Comparison of ENCODE assay signal across 20 cellular contexts in genomic region chr3:67082533-67083024, GRCh38.
DNase-seq lines count a peak whose midpoint lies in the region; ATAC-seq and TF ChIP-seq lines count a peak whose summit lies in the region.
"Had no signal": no experiment of that assay in that cellular context is flagged by ENCODE, and none has a peak within 500 bp of the region (broad histone marks: within the 10 kb centered on the region; RNA-seq: fewer than 3 reads in every experiment).

No MANE protein-coding gene starts in this region.

- peak overlapping the region; percentile 63 for H3K4me3 ChIP-seq in CD4-positive, CD25-positive, alpha-beta regulatory T cell (ENCODE audit: low read depth, low read length)
- H3K4me3 ChIP-seq in DND-41 (ENCODE audit: low read depth in 1 of 2, low read length in 2 of 2): peak overlapping the region in 1 of 2 experiments; percentile 19; a peak in 2 of 4 replicates
- H3K4me3 ChIP-seq: breast epithelium, gastroesophageal sphincter, upper lobe of right lung had no signal

- H3K27ac ChIP-seq in CD4-positive, CD25-positive, alpha-beta regulatory T cell (ENCODE audit: insufficient read depth, low read length, poor library complexity, severe bottlenecking): peak overlapping the region; percentile 69
- peak overlapping the region; percentile 68 for H3K27ac ChIP-seq in DND-41 (ENCODE audit: low read length)
- H3K27ac ChIP-seq: breast epithelium, gastroesophageal sphincter, HL-60, parathyroid adenoma, upper lobe of right lung had no signal

- peaks cover 15% of the 10 kb centered on the region for H3K4me1 ChIP-seq in CD4-positive, CD25-positive, alpha-beta regulatory T cell (ENCODE audit: control insufficient read depth, insufficient read depth, low read length, poor library complexity, severe bottlenecking)
- peaks cover 17% of the 10 kb centered on the region for H3K4me1 ChIP-seq in DND-41 (ENCODE audit: insufficient read depth, low read length)
- H3K4me1 ChIP-seq: BE2C, breast epithelium, gastroesophageal sphincter, parathyroid adenoma, upper lobe of right lung had no signal

- H4K20me1 ChIP-seq in DND-41 (ENCODE audit: insufficient read depth, low read length): no peaks in the 10 kb centered on the region

- H3K4me2 ChIP-seq in DND-41 (ENCODE audit: insufficient read depth, low read length): no peak overlapping the region

- peak overlapping the region in 3 of 4 donors; percentile 30 to 87 (median 81) for H3K4me3 Mint-ChIP-seq in CD4-positive, CD25-positive, alpha-beta regulatory T cell
- no peak overlapping the region for H3K4me3 Mint-ChIP-seq in T-helper 2 cell treated with Interferon-gamma antibody and Interleukin-4, amounts not matched to agents 5 μg/mL and 100 μg/mL, for 36 hours
- H3K4me3 Mint-ChIP-seq in immature natural killer cell: peak overlapping the region; percentile 49 to 76 (median 70)

- H3K27me3 ChIP-seq in CD4-positive, CD25-positive, alpha-beta regulatory T cell (ENCODE audit: control insufficient read depth, insufficient read depth, low read length): no peaks in the 10 kb centered on the region
- H3K27me3 ChIP-seq in DND-41 (ENCODE audit: insufficient read depth, low read length, poor library complexity): no peaks in the 10 kb centered on the region
- H3K27me3 ChIP-seq: breast epithelium, gastroesophageal sphincter, upper lobe of right lung had no signal

- H3K36me3 ChIP-seq in CD4-positive, CD25-positive, alpha-beta regulatory T cell (ENCODE audit: control insufficient read depth, insufficient read depth, low read length): no peaks in the 10 kb centered on the region
- H3K36me3 ChIP-seq in DND-41 (ENCODE audit: insufficient read depth, low read length): no peaks in the 10 kb centered on the region
- H3K36me3 ChIP-seq: BE2C, breast epithelium, gastroesophageal sphincter, upper lobe of right lung had no signal

- H3K9ac ChIP-seq in DND-41 (ENCODE audit: low read depth, low read length): no peak overlapping the region
- H3K9ac ChIP-seq: parathyroid adenoma had no signal

- TF ChIP-seq CTCF in DND-41 (IDR thresholded peaks at IDR 0.05; ENCODE audit: borderline replicate concordance, extremely low read depth, low read length, poor library complexity, severe bottlenecking): no peak

- peaks cover 14% of the 10 kb centered on the region for H3K36me3 Mint-ChIP-seq in CD4-positive, CD25-positive, alpha-beta regulatory T cell
- peaks cover 20% of the 10 kb centered on the region for H3K36me3 Mint-ChIP-seq in T-helper 2 cell treated with Interferon-gamma antibody and Interleukin-4, amounts not matched to agents 5 μg/mL and 100 μg/mL, for 36 hours (ENCODE audit: low read depth)
- peaks cover 28 to 32% (median 31%) of the 10 kb centered on the region in 3 donors for H3K36me3 Mint-ChIP-seq in immature natural killer cell

- H3K9me3 Mint-ChIP-seq in CD4-positive, CD25-positive, alpha-beta regulatory T cell: peaks cover 1 to 42% (median 11%) of the 10 kb centered on the region in 7 donors
- peaks cover 51% of the 10 kb centered on the region for H3K9me3 Mint-ChIP-seq in T-helper 2 cell treated with Interferon-gamma antibody and Interleukin-4, amounts not matched to agents 5 μg/mL and 100 μg/mL, for 36 hours
- peaks cover 27 to 64% (median 46%) of the 10 kb centered on the region in 6 donors for H3K9me3 Mint-ChIP-seq in immature natural killer cell

- H3K9me3 ChIP-seq in CD4-positive, CD25-positive, alpha-beta regulatory T cell (ENCODE audit: control insufficient read depth in 2 of 2, low read length in 2 of 2): peaks cover 14 to 24% of the 10 kb centered on the region in 2 experiments
- H3K9me3 ChIP-seq in DND-41 (ENCODE audit: insufficient read depth, low read length, severe bottlenecking): peaks cover 26% of the 10 kb centered on the region
- H3K9me3 ChIP-seq: BE2C, breast epithelium, upper lobe of right lung had no signal

- H3K79me2 ChIP-seq in DND-41 (ENCODE audit: insufficient read depth, low read length): no peaks in the 10 kb centered on the region
- H3K79me2 ChIP-seq: parathyroid adenoma had no signal

- no peak for DNase-seq in CD4-positive, CD25-positive, alpha-beta regulatory T cell
- DNase-seq in DND-41 (peak; percentile 9), immature natural killer cell (no peak), amniotic stem cell (lab: John Stamatoyannopoulos, UW) (no peak)
- DNase-seq in T-helper 2 cell treated with Interferon-gamma antibody and Interleukin-4, amounts not matched to agents 5 μg/mL and 100 μg/mL, for 36 hours (ENCODE audit: low spot score): no peak
- DNase-seq: activated CD8-positive, alpha-beta memory T cell treated with anti-CD3 and anti-CD28 coated beads, Interleukin-2, amount 50 U/mL, for 48 hours; BE2C; DMS153; NCI-H2029; NCI-H345; upper lobe of right lung had no signal

- H3K27me3 Mint-ChIP-seq in CD4-positive, CD25-positive, alpha-beta regulatory T cell: no peaks in the 10 kb centered on the region
- peaks cover 2% of the 10 kb centered on the region for H3K27me3 Mint-ChIP-seq in T-helper 2 cell treated with Interferon-gamma antibody and Interleukin-4, amounts not matched to agents 5 μg/mL and 100 μg/mL, for 36 hours (ENCODE audit: low read depth)
- peaks cover 3 to 13% (median 4%) of the 10 kb centered on the region in 3 donors for H3K27me3 Mint-ChIP-seq in immature natural killer cell (ENCODE audit: low read depth in 3 of 3)
- H3K27me3 Mint-ChIP-seq: IgD-negative memory B cell, memory B cell had no signal

- peak overlapping the region; percentile 60 for H2AFZ ChIP-seq in DND-41 (ENCODE audit: low read depth, low read length)
- H2AFZ ChIP-seq: parathyroid adenoma had no signal

- peaks cover 12 to 37% (median 15%) of the 10 kb centered on the region in 4 donors for H3K4me1 Mint-ChIP-seq in CD4-positive, CD25-positive, alpha-beta regulatory T cell
- H3K4me1 Mint-ChIP-seq in T-helper 2 cell treated with Interferon-gamma antibody and Interleukin-4, amounts not matched to agents 5 μg/mL and 100 μg/mL, for 36 hours (ENCODE audit: low read depth): peaks cover 16% of the 10 kb centered on the region
- H3K4me1 Mint-ChIP-seq in immature natural killer cell: peaks cover 21 to 38% of the 10 kb centered on the region in 2 donors

- H3K27ac Mint-ChIP-seq in CD4-positive, CD25-positive, alpha-beta regulatory T cell: peak overlapping the region; percentile 57 to 92 (median 84)
- peak overlapping the region; percentile 23 for H3K27ac Mint-ChIP-seq in T-helper 2 cell treated with Interferon-gamma antibody and Interleukin-4, amounts not matched to agents 5 μg/mL and 100 μg/mL, for 36 hours
- H3K27ac Mint-ChIP-seq in immature natural killer cell: peak overlapping the region; percentile 8 to 93 (median 84)

- no peak for ATAC-seq in CD4-positive, CD25-positive, alpha-beta regulatory T cell (ENCODE audit: low read depth in 2 of 2)
- ATAC-seq in DND-41 (ENCODE audit: insufficient read depth, low read depth) (no peak), HG03342 (IDR thresholded peaks at IDR 0.05; ENCODE audit: unreplicated experiment) (no peak), GM19397 (IDR thresholded peaks at IDR 0.05; ENCODE audit: unreplicated experiment) (no peak), HG03135 (IDR thresholded peaks at IDR 0.05; ENCODE audit: unreplicated experiment) (no peak)
- ATAC-seq: gastroesophageal sphincter had no signal

Comparison
In these comparisons a context has a peak if more than half of its experiments do, and no peak if none do; other contexts are left out.
1. H3K27ac Mint-ChIP-seq: peak in every context shown above with its lines; median percentile 84 in CD4-positive, CD25-positive, alpha-beta regulatory T cell; 84 in immature natural killer cell; 23 in T-helper 2 cell treated with Interferon-gamma antibody and Interleukin-4, amounts not matched to agents 5 μg/mL and 100 μg/mL, for 36 hours.